Comparison of ENCODE assay signal across 8 cellular contexts in genomic region chr17:81666342-81667191, GRCh38. TPM values are rescaled to one million over a fixed set of nuclear protein-coding genes. Genes with fewer than 3 reads are reported as not detected.
DNase-seq lines count a peak whose midpoint lies in the region; ATAC-seq and TF ChIP-seq lines count a peak whose summit lies in the region.

A gene with protein sequence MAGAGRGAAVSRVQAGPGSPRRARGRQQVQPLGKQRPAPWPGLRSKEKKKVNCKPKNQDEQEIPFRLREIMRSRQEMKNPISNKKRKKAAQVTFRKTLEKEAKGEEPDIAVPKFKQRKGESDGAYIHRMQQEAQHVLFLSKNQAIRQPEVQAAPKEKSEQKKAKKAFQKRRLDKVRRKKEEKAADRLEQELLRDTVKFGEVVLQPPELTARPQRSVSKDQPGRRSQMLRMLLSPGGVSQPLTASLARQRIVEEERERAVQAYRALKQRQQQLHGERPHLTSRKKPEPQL (plus strand): TSS chr17:81666737. CDS start chr17:81666767, 30 bp downstream.
OXLD1 (minus strand) TSS chr17:81666605; CDS start chr17:81666577, 28 bp downstream.

- peak within 1 kb of the TSS; percentile 75 for H3K4me2 ChIP-seq in PC-9

- H3K9me2 ChIP-seq in PC-9 (ENCODE audit: insufficient read depth), result no peaks in the 10 kb centered on the region

- no peaks in the 10 kb centered on the region for H4K20me1 ChIP-seq in PC-9 (ENCODE audit: insufficient read depth)

- no peak for TF ChIP-seq CTCF in PC-9 (conservative IDR thresholded peaks at IDR 0.05)

- CTCF ChIA-PET in PC-9 (lab: Charles Lee), result no interaction called here

- H3K4me3 ChIP-seq in PC-9, result peak within 1 kb of the TSS; percentile 86
- peak within 1 kb of the TSS; percentile 90 to 94 for H3K4me3 ChIP-seq in esophagus (ENCODE audit: low read depth in 1 of 2, low read length in 2 of 2)
- H3K4me3 ChIP-seq in mucosa of stomach (ENCODE audit: low read length), result peak within 1 kb of the TSS; percentile 100

- H3F3A ChIP-seq in PC-9 (ENCODE audit: insufficient read depth, low read depth), result peaks cover 10% of the 10 kb centered on the region; the same call in 1 of the 2 replicates

- peak within 1 kb of the TSS; percentile 83 for H2AFZ ChIP-seq in PC-9

- ATAC-seq in GM21717 (IDR thresholded peaks at IDR 0.05; ENCODE audit: unreplicated experiment), result peak; percentile 84

- H3K27me3 ChIP-seq in PC-9 (ENCODE audit: insufficient read depth, low read depth) (no peaks in the 10 kb centered on the region), esophagus (ENCODE audit: control insufficient read depth in 1 of 2, insufficient read depth in 2 of 2, low read length in 2 of 2) (no peaks in the 10 kb centered on the region), mucosa of stomach (ENCODE audit: control insufficient read depth, insufficient read depth, low read length) (no peaks in the 10 kb centered on the region)

- H3K9me3 ChIP-seq in PC-9 (ENCODE audit: insufficient read depth, low read depth) (no peaks in the 10 kb centered on the region), esophagus (ENCODE audit: control insufficient read depth in 2 of 2, insufficient read depth in 1 of 2, low read depth in 1 of 2, low read length in 1 of 2) (no peaks in the 10 kb centered on the region), mucosa of stomach (ENCODE audit: control insufficient read depth, low read length) (no peaks in the 10 kb centered on the region)

- H3K36me3 ChIP-seq in PC-9 (ENCODE audit: low read depth) (no peaks in the 10 kb centered on the region), esophagus (ENCODE audit: control insufficient read depth in 2 of 2, insufficient read depth in 2 of 2, low read length in 1 of 2) (peaks cover 14 to 22% of the 10 kb centered on the region in 2 donors), mucosa of stomach (ENCODE audit: control insufficient read depth, insufficient read depth, low read length) (peaks cover under 1% of the 10 kb centered on the region)

- WGBS in esophagus, 2 donors, result 0 to 1% methylated on average over 82 to 96 of the region's 96 CpGs

- peaks cover 42% of the 10 kb centered on the region for H3K79me2 ChIP-seq in PC-9 (ENCODE audit: low read depth)

- in situ Hi-C loops in KBM-7 (cut with MboI; ENCODE audit: low pct_unique_long_range_greater_than_20kb, low sequenced_read_pairs), result no loop called here

- H3K9ac ChIP-seq in mucosa of stomach (ENCODE audit: low read length), result peak within 1 kb of the TSS; percentile 96

- DNase-seq in DMS53 (lab: John Stamatoyannopoulos, UW), result peak; percentile 99
- peak; percentile 94 for DNase-seq in KBM-7
- DNase-seq in PC-9, result peak; percentile 81 to 96
- DNase-seq in activated T-cell treated with anti-CD3 and anti-CD28 coated beads, Interleukin-2, amount 50 U/mL, for 1 hour, result peak; percentile 89
- peak; percentile 95 for DNase-seq in stimulated activated CD8-positive, alpha-beta memory T cell treated with anti-CD3 and anti-CD28 coated beads, Interleukin-4, amount 100 ng/mL, for 48 hours

- intact Hi-C loops in PC-9 (cut with micrococcal nuclease; ENCODE audit: unreplicated experiment), result loop anchor here (1.0 kb wide), 1 partner anchor 29 kb away; the partner anchor contains the start of genes NPLOC4 and TSPAN10

- H3K4me1 ChIP-seq in PC-9 (replicated peaks; ENCODE audit: insufficient read depth) (peaks cover 10% of the 10 kb centered on the region), esophagus (ENCODE audit: control insufficient read depth in 2 of 2, insufficient read depth in 2 of 2, low read length in 1 of 2) (peaks cover 6 to 10% of the 10 kb centered on the region in 2 donors), mucosa of stomach (ENCODE audit: control insufficient read depth, insufficient read depth, low read length) (peaks cover 19% of the 10 kb centered on the region)

- H3K27ac ChIP-seq in PC-9 (peak within 1 kb of the TSS; percentile 19; the same call in 1 of the 2 replicates), esophagus (ENCODE audit: low read depth in 2 of 2, low read length in 1 of 2) (peak within 1 kb of the TSS; percentile 89 to 96)

- no TSS peak for BruUV-seq in PC-9 (replicated peaks; lab: Mats Ljungman, UMichigan)

- POLR2A ChIA-PET in PC-9 (lab: Charles Lee; ENCODE audit: unreplicated experiment), result interaction anchor here (0.6 kb wide), 2 partner anchors 15 to 149 kb away, joined by 4 to 32 read pairs; no protein-coding TSS in a partner anchor

RNA-seq across cellular contexts. Expression of the first gene that starts in this region (rescaled TPM):
- 29.3 and 30.0 TPM in 2 replicates for total RNA-seq in PC-9 (2021)
- polyA plus RNA-seq in esophagus, result 10 to 100 TPM; 22.2 to 33.0 TPM

RNA-seq across cellular contexts. Expression of gene OXLD1, which starts in this region (rescaled TPM):
- 40.2 and 66.0 TPM in 2 replicates for total RNA-seq in PC-9 (2021)
- 10 to 100 TPM; 38.1 to 46.1 TPM for polyA plus RNA-seq in esophagus

Comparison
In these comparisons a context has a peak if more than half of its experiments do, and no peak if none do; other contexts are left out.
1. Peak in every context shown above with its lines: DNase-seq, ATAC-seq, H3K4me3 ChIP-seq and H3K27ac ChIP-seq.